Comparison of ENCODE assay signal across 8 cellular contexts in the genomic region with DNA sequence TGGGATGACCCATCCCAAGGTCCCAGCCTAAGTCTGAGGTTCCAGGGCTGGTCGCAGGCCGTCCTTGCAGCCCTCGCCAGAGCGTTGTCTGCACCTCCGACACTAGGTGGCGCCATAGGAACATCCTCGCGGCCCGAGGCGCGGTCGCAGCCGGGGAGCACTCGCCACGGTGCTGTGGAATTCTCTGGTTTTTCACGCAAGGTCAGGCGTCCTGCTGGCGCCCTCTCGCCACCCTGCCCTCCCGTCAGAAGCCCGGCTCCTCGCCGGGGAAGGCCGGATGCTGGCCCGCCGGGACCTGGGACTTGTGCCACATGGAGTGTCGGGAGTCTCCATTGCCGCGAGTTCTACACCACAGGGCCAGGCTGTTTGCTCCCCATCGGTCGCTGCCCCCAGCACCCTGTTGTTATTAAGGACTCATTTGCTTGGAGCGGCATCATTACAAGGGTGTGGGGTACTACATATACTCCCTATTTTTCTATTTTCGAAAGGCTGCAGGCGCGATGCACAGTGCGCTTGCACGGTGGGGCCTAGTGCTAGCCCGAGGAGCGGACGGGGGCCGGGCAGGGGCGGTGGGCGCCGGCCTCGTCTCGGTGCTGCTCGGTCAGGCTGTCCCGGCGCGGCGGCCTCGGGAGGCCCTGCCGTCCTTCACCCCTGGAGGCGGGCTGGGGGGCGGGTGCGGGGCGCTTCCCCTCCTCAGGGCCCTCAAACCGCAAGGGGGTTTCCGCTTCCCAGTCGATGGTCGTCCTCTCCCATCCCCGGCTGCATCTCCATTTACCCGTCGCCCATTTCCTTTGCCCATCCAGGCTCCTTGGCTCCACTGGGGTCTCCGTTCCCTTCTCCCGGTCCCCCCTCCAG.
DNase-seq lines count a peak whose midpoint lies in the region; ATAC-seq and TF ChIP-seq lines count a peak whose summit lies in the region.

No MANE protein-coding gene starts in this region.

- POLR2A ChIA-PET in activated CD4-positive, alpha-beta T cell treated with anti-CD3 and anti-CD28 coated beads, Interleukin-2, amount 10 ng/mL, durations not matched to agents 7 days and 5 days (lab: Charles Lee) = no interaction called here

- H3K4me1 Mint-ChIP-seq in activated CD4-positive, alpha-beta T cell treated with anti-CD3 and anti-CD28 coated beads, Interleukin-2, amount 10 ng/mL, durations not matched to agents 7 days and 5 days = peaks cover 11% of the 10 kb centered on the region

- peak overlapping the region; percentile 64 for H3K4me3 Mint-ChIP-seq in activated CD4-positive, alpha-beta T cell treated with anti-CD3 and anti-CD28 coated beads, Interleukin-2, amount 10 ng/mL, durations not matched to agents 7 days and 5 days

- WGBS in liver = 13% methylated on average over 66 of the region's 66 CpGs

- no peaks in the 10 kb centered on the region for H3K27me3 ChIP-seq in liver (ENCODE audit: control insufficient read depth in 4 of 4, insufficient read depth in 4 of 4, low read length in 3 of 4)

- H3K27ac ChIP-seq in liver (ENCODE audit: low read depth in 1 of 2, low read length in 2 of 2) = no peak overlapping the region

- DNase-seq in AG09319 (ENCODE audit: extremely low read depth, low read depth) = peak; percentile 34
- peak; percentile 75 for DNase-seq in NCI-H226
- DNase-seq in activated CD4-positive, alpha-beta T cell treated with anti-CD3 and anti-CD28 coated beads, Interleukin-2, amount 10 ng/mL, durations not matched to agents 7 days and 5 days = peak; percentile 76
- peak; percentile 77 for DNase-seq in dedifferentiated amniotic fluid mesenchymal stem cell (ENCODE audit: extremely low spot score)
- DNase-seq in stimulated activated CD4-positive, alpha-beta T cell treated with anti-CD3 and anti-CD28 coated beads, Interleukin-4, amount 100 ng/mL, for 24 hours = peak; percentile 81

- CTCF ChIA-PET in activated CD4-positive, alpha-beta T cell treated with anti-CD3 and anti-CD28 coated beads, Interleukin-2, amount 10 ng/mL, durations not matched to agents 7 days and 5 days (lab: Charles Lee) = interaction anchor here (1.1 to 1.2 kb wide), 3 partner anchors 10 to 57 kb away, joined by 3 to 6 read pairs (median 4); no protein-coding TSS in a partner anchor

- TF ChIP-seq CTCF in AG09319 (IDR thresholded peaks at IDR 0.05; ENCODE audit: low read depth, low read length) = peak; percentile 91
- peak; percentile 86 for TF ChIP-seq CTCF in liver (IDR thresholded peaks at IDR 0.05; ENCODE audit: low read depth, low read length, missing input control)

- H3K36me3 ChIP-seq in liver (ENCODE audit: control insufficient read depth in 4 of 4, insufficient read depth in 3 of 4, low read depth in 1 of 4, low read length in 3 of 4) = no peaks in the 10 kb centered on the region

- H3K9ac ChIP-seq in liver (ENCODE audit: low read depth in 1 of 2, low read length in 2 of 2) = peak overlapping the region in 1 of 2 donors; percentile 30

- H3K4me3 ChIP-seq in liver (ENCODE audit: low read depth in 1 of 3, low read length in 3 of 3) = peak overlapping the region in 2 of 3 donors; percentile 25 to 38

- no peaks in the 10 kb centered on the region for H3K9me3 Mint-ChIP-seq in activated CD4-positive, alpha-beta T cell treated with anti-CD3 and anti-CD28 coated beads, Interleukin-2, amount 10 ng/mL, durations not matched to agents 7 days and 5 days

- H3K36me3 Mint-ChIP-seq in activated CD4-positive, alpha-beta T cell treated with anti-CD3 and anti-CD28 coated beads, Interleukin-2, amount 10 ng/mL, durations not matched to agents 7 days and 5 days (ENCODE audit: low read depth) = no peaks in the 10 kb centered on the region

- H3K27ac Mint-ChIP-seq in activated CD4-positive, alpha-beta T cell treated with anti-CD3 and anti-CD28 coated beads, Interleukin-2, amount 10 ng/mL, durations not matched to agents 7 days and 5 days = no peak overlapping the region

- peaks cover 27% of the 10 kb centered on the region for H3K27me3 Mint-ChIP-seq in activated CD4-positive, alpha-beta T cell treated with anti-CD3 and anti-CD28 coated beads, Interleukin-2, amount 10 ng/mL, durations not matched to agents 7 days and 5 days

- ATAC-seq in GM18858 (IDR thresholded peaks at IDR 0.05; ENCODE audit: unreplicated experiment) (peak; percentile 97), HG03095 (IDR thresholded peaks at IDR 0.05; ENCODE audit: unreplicated experiment) (peak; percentile 95)

- H3K9me3 ChIP-seq in liver (ENCODE audit: control insufficient read depth in 4 of 4, low read length in 3 of 4) = no peaks in the 10 kb centered on the region

- peak; percentile 86 to 93 for TF ChIP-seq RAD21 in liver (IDR thresholded peaks at IDR 0.05)

- peaks cover 0 to 6% (median 2%) of the 10 kb centered on the region in 4 donors for H3K4me1 ChIP-seq in liver (ENCODE audit: control insufficient read depth in 4 of 4, insufficient read depth in 4 of 4, low read length in 3 of 4)

TF ChIP-seq in liver, 16 proteins besides CTCF, POLR2A, EP300 and RAD21:
- TF ChIP-seq, protein P1, sequence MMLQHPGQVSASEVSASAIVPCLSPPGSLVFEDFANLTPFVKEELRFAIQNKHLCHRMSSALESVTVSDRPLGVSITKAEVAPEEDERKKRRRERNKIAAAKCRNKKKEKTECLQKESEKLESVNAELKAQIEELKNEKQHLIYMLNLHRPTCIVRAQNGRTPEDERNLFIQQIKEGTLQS (IDR thresholded peaks at IDR 0.05) = no peak
- TF ChIP-seq RXRA (IDR thresholded peaks at IDR 0.05) (peak in 1 of 2 donors; percentile 20), NR2F2 (IDR thresholded peaks at IDR 0.05) (no peak), HNF4G (IDR thresholded peaks at IDR 0.05) (no peak), JUND (IDR thresholded peaks at IDR 0.05) (no peak), FOXA2 (IDR thresholded peaks at IDR 0.05) (no peak), YY1 (IDR thresholded peaks at IDR 0.05) (no peak)
- TF ChIP-seq, protein P2, sequence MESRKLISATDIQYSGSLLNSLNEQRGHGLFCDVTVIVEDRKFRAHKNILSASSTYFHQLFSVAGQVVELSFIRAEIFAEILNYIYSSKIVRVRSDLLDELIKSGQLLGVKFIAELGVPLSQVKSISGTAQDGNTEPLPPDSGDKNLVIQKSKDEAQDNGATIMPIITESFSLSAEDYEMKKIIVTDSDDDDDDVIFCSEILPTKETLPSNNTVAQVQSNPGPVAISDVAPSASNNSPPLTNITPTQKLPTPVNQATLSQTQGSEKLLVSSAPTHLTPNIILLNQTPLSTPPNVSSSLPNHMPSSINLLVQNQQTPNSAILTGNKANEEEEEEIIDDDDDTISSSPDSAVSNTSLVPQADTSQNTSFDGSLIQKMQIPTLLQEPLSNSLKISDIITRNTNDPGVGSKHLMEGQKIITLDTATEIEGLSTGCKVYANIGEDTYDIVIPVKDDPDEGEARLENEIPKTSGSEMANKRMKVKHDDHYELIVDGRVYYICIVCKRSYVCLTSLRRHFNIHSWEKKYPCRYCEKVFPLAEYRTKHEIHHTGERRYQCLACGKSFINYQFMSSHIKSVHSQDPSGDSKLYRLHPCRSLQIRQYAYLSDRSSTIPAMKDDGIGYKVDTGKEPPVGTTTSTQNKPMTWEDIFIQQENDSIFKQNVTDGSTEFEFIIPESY (IDR thresholded peaks at IDR 0.05) = no peak
